20 cellular contexts compared by ENCODE assay signal in the genomic region with DNA sequence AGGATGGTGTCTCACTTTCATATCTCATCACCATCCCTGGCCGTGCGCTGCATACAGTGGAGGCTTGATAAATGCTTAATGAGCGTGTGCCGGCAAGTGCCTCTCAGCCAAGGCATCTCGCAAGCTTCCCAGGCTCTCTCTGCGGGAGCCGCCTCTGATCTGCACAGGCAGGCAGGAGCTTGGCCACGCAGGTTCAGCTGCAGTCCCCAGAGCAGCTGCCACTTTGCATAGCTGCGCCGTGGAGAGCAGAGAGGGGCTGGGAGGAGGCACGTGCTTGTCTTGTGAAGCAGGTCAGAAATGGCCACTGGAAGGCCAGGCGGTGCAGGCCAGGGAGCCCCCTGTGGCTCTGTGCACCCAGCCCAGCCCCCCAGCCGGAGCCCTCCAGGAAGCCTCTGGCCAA.
DNase-seq lines count a peak whose midpoint lies in the region; ATAC-seq and TF ChIP-seq lines count a peak whose summit lies in the region.
"Had no signal": no experiment of that assay in that cellular context is flagged by ENCODE, and none has a peak within 500 bp of the region (broad histone marks: within the 10 kb centered on the region; RNA-seq: fewer than 3 reads in every experiment).

No MANE protein-coding gene starts in this region.

- H3K4me3 ChIP-seq in epithelial cell of esophagus (ENCODE audit: low read length), result no peak overlapping the region
- no peak overlapping the region for H3K4me3 ChIP-seq in vagina
- H3K4me3 ChIP-seq: A549, K562, mucosa of descending colon, upper lobe of left lung had no signal

- H3K9me3 ChIP-seq in vagina, result no peaks in the 10 kb centered on the region
- H3K9me3 ChIP-seq: A549, mucosa of descending colon, upper lobe of left lung had no signal

- H3K27me3 Mint-ChIP-seq in T-cell, result no peaks in the 10 kb centered on the region
- H3K27me3 Mint-ChIP-seq: activated CD4-positive, alpha-beta T cell treated with anti-CD3 and anti-CD28 coated beads, Interleukin-2, amount 10 ng/mL, durations not matched to agents 24 days and 14 days; CD4-positive, alpha-beta T cell had no signal

- ATAC-seq in GM18868 (IDR thresholded peaks at IDR 0.05; ENCODE audit: unreplicated experiment) (no peak), T-cell (replicated peaks in 1 of 4) (no peak)
- ATAC-seq: A549, K562, mucosa of descending colon had no signal

- no peaks in the 10 kb centered on the region for H3K36me3 Mint-ChIP-seq in T-cell

- peak; percentile 42 for DNase-seq in NCI-H748 (lab: John Stamatoyannopoulos, UW; ENCODE audit: unreplicated experiment)
- DNase-seq in NCI-H748 treated with DMSO at 0.1 percent for 48 hours (lab: John Stamatoyannopoulos, UW), result no peak
- peak; percentile 82 to 95 (median 83) for DNase-seq in NCI-H1417 (lab: John Stamatoyannopoulos, UW)
- peak; percentile 17 for DNase-seq in epithelial cell of esophagus (ENCODE audit: low read depth)
- DNase-seq in retina, result peak; percentile 89
- no peak for DNase-seq in T-cell
- DNase-seq in vagina (ENCODE audit: extremely low spot score in 2 of 2), result no peak
- DNase-seq: activated CD4-positive, alpha-beta T cell treated with anti-CD3 and anti-CD28 coated beads, Interleukin-2, amount 10 ng/mL, durations not matched to agents 24 days and 14 days; activated naive CD4-positive, alpha-beta T cell treated with anti-CD3 and anti-CD28 coated beads, Interleukin-2, amount 50 U/mL, for 16 hours; CD4-positive, alpha-beta T cell; effector memory CD4-positive, alpha-beta T cell; mucosa of descending colon; NCI-H1092 treated with DMSO at 0.1 percent for 48 hours; NCI-H226; stimulated activated naive CD4-positive, alpha-beta T cell; upper lobe of left lung had no signal

- intact Hi-C loops in vagina (cut with DNase I), result no loop called here

- no peaks in the 10 kb centered on the region for H3K4me1 Mint-ChIP-seq in T-cell
- H3K4me1 Mint-ChIP-seq: activated CD4-positive, alpha-beta T cell treated with anti-CD3 and anti-CD28 coated beads, Interleukin-2, amount 10 ng/mL, durations not matched to agents 24 days and 14 days had no signal

- peaks cover 0 to 6% (median 0%) of the 10 kb centered on the region in 3 donors for H3K9me3 Mint-ChIP-seq in T-cell
- H3K9me3 Mint-ChIP-seq: activated CD4-positive, alpha-beta T cell treated with anti-CD3 and anti-CD28 coated beads, Interleukin-2, amount 10 ng/mL, durations not matched to agents 24 days and 14 days; CD4-positive, alpha-beta T cell had no signal

- no peaks in the 10 kb centered on the region for H3K27me3 ChIP-seq in vagina
- H3K27me3 ChIP-seq: upper lobe of left lung had no signal

- CTCF ChIA-PET in T-cell (lab: Charles Lee), result no interaction called here

- no peak overlapping the region for H3K4me3 Mint-ChIP-seq in T-cell
- H3K4me3 Mint-ChIP-seq: activated CD4-positive, alpha-beta T cell treated with anti-CD3 and anti-CD28 coated beads, Interleukin-2, amount 10 ng/mL, durations not matched to agents 24 days and 14 days; CD4-positive, alpha-beta T cell had no signal

- POLR2A ChIA-PET in T-cell (lab: Charles Lee), result no interaction called here

- no peak overlapping the region for H3K27ac Mint-ChIP-seq in T-cell
- H3K27ac Mint-ChIP-seq: activated CD4-positive, alpha-beta T cell treated with anti-CD3 and anti-CD28 coated beads, Interleukin-2, amount 10 ng/mL, durations not matched to agents 24 days and 14 days; CD4-positive, alpha-beta T cell had no signal

- TF ChIP-seq CTCF in epithelial cell of esophagus (IDR thresholded peaks at IDR 0.05; ENCODE audit: insufficient read depth, low read depth, low read length, missing control alignments), result no peak
- no peak for TF ChIP-seq CTCF in vagina (IDR thresholded peaks at IDR 0.05)

- H3K4me1 ChIP-seq in vagina, result peaks cover 7% of the 10 kb centered on the region
- H3K4me1 ChIP-seq: A549, parathyroid adenoma, upper lobe of left lung had no signal

- no peak overlapping the region for H3K27ac ChIP-seq in vagina
- H3K27ac ChIP-seq: A549, parathyroid adenoma, upper lobe of left lung had no signal

- H3K36me3 ChIP-seq in vagina, result no peaks in the 10 kb centered on the region
- H3K36me3 ChIP-seq: upper lobe of left lung had no signal

- no peak for TF ChIP-seq POLR2A in vagina (IDR thresholded peaks at IDR 0.05)

Comparison
In these comparisons a context has a peak if more than half of its experiments do, and no peak if none do; other contexts are left out.
1. DNase-seq: peak in NCI-H748 (single experiment), NCI-H1417 (3 of 3), epithelial cell of esophagus (single experiment) and retina (single experiment); none in NCI-H748 treated with DMSO at 0.1 percent for 48 hours (single experiment), T-cell (0 of 34) and vagina (0 of 2).